15 cellular contexts compared by ENCODE assay signal in genomic region chr10:14723052-14723689, GRCh38. TPM values are rescaled to one million over a fixed set of nuclear protein-coding genes. Genes with fewer than 3 reads are reported as not detected.
DNase-seq lines count a peak whose midpoint lies in the region; ATAC-seq lines count a peak whose summit lies in the region.
"Had no signal": no experiment of that assay in that cellular context is flagged by ENCODE, and none has a peak within 500 bp of the region (broad histone marks: within the 10 kb centered on the region; RNA-seq: fewer than 3 reads in every experiment).

No MANE protein-coding gene starts in this region.

- H3K4me3 ChIP-seq in right cardiac atrium (ENCODE audit: low read length), result no peak overlapping the region
- H3K4me3 ChIP-seq: colonic mucosa, heart left ventricle had no signal

- CTCF ChIA-PET in activated CD4-positive, alpha-beta T cell treated with anti-CD3 and anti-CD28 coated beads, Interleukin-2, amount 10 ng/mL, durations not matched to agents 7 days and 5 days (lab: Charles Lee), result interaction anchor here (0.9 kb wide), 1 partner anchor 12 kb away, joined by 3 read pairs; no protein-coding TSS in a partner anchor

- peaks cover 35% of the 10 kb centered on the region for H3K4me1 Mint-ChIP-seq in activated CD4-positive, alpha-beta T cell treated with anti-CD3 and anti-CD28 coated beads, Interleukin-2, amount 10 ng/mL, durations not matched to agents 7 days and 5 days

- POLR2A ChIA-PET in activated CD4-positive, alpha-beta T cell treated with anti-CD3 and anti-CD28 coated beads, Interleukin-2, amount 10 ng/mL, durations not matched to agents 7 days and 5 days (lab: Charles Lee), result no interaction called here

- H3K36me3 Mint-ChIP-seq in activated CD4-positive, alpha-beta T cell treated with anti-CD3 and anti-CD28 coated beads, Interleukin-2, amount 10 ng/mL, durations not matched to agents 7 days and 5 days (ENCODE audit: low read depth), result no peaks in the 10 kb centered on the region
- H3K36me3 Mint-ChIP-seq in activated naive CD4-positive, alpha-beta T cell treated with anti-CD3 and anti-CD28 coated beads, Interleukin-2, amount 50 U/mL, for 72 hours, result peaks cover 0 to 7% of the 10 kb centered on the region in 2 donors

- WGBS in right cardiac atrium, result 74% methylated on average over 5 of the region's 5 CpGs

- no peak overlapping the region for H3K27ac ChIP-seq in right cardiac atrium (ENCODE audit: low read length)
- H3K27ac ChIP-seq: 22Rv1, colonic mucosa, heart left ventricle, KMS-11 had no signal

- H3K27me3 Mint-ChIP-seq in activated CD4-positive, alpha-beta T cell treated with anti-CD3 and anti-CD28 coated beads, Interleukin-2, amount 10 ng/mL, durations not matched to agents 7 days and 5 days, result no peaks in the 10 kb centered on the region
- H3K27me3 Mint-ChIP-seq: progenitor cell of endocrine pancreas had no signal

- DNase-seq in NCI-H82 (lab: John Stamatoyannopoulos, UW) (peak; percentile 22), NCI-H82 treated with DMSO at 0.1 percent for 48 hours (lab: John Stamatoyannopoulos, UW; ENCODE audit: unreplicated experiment) (no peak), right cardiac atrium (no peak), NCI-H1436 treated with DMSO at 0.1 percent for 48 hours (lab: John Stamatoyannopoulos, UW) (no peak), RPMI8226 (no peak)
- peak; percentile 46 for DNase-seq in activated CD4-positive, alpha-beta T cell treated with anti-CD3 and anti-CD28 coated beads, Interleukin-2, amount 10 ng/mL, durations not matched to agents 7 days and 5 days
- no peak for DNase-seq in activated naive CD4-positive, alpha-beta T cell treated with anti-CD3 and anti-CD28 coated beads, Interleukin-2, amount 50 U/mL, for 72 hours (ENCODE audit: low spot score in 2 of 2)
- DNase-seq in stimulated activated CD8-positive, alpha-beta memory T cell treated with anti-CD3 and anti-CD28 coated beads, Interleukin-7, amount 100 ng/mL, for 4 hours (ENCODE audit: low read depth in 2 of 2), result peak; percentile 1 to 5
- DNase-seq: aorta, colonic mucosa, heart left ventricle, NCI-H524 treated with DMSO at 0.1 percent for 48 hours had no signal

- H3K4me1 ChIP-seq in right cardiac atrium (ENCODE audit: control insufficient read depth, insufficient read depth, low read length), result no peaks in the 10 kb centered on the region
- H3K4me1 ChIP-seq: colonic mucosa, heart left ventricle had no signal

- H3K4me3 Mint-ChIP-seq in activated CD4-positive, alpha-beta T cell treated with anti-CD3 and anti-CD28 coated beads, Interleukin-2, amount 10 ng/mL, durations not matched to agents 7 days and 5 days, result no peak overlapping the region

- peaks cover 13% of the 10 kb centered on the region for H3K9me3 Mint-ChIP-seq in activated CD4-positive, alpha-beta T cell treated with anti-CD3 and anti-CD28 coated beads, Interleukin-2, amount 10 ng/mL, durations not matched to agents 7 days and 5 days
- H3K9me3 Mint-ChIP-seq in activated naive CD4-positive, alpha-beta T cell treated with anti-CD3 and anti-CD28 coated beads, Interleukin-2, amount 50 U/mL, for 72 hours, result peaks cover 0 to 15% of the 10 kb centered on the region in 2 donors

- H3K27ac Mint-ChIP-seq in activated CD4-positive, alpha-beta T cell treated with anti-CD3 and anti-CD28 coated beads, Interleukin-2, amount 10 ng/mL, durations not matched to agents 7 days and 5 days, result peak overlapping the region; percentile 73
- peak overlapping the region; percentile 29 to 83 for H3K27ac Mint-ChIP-seq in activated naive CD4-positive, alpha-beta T cell treated with anti-CD3 and anti-CD28 coated beads, Interleukin-2, amount 50 U/mL, for 72 hours
- H3K27ac Mint-ChIP-seq: progenitor cell of endocrine pancreas had no signal

- intact Hi-C loops in right cardiac atrium (cut with DNase I), result no loop called here

- no peaks in the 10 kb centered on the region for H3K9me3 ChIP-seq in right cardiac atrium (ENCODE audit: control insufficient read depth, low read length)
- H3K9me3 ChIP-seq: colonic mucosa had no signal

- ATAC-seq in activated naive CD4-positive, alpha-beta T cell treated with anti-CD3 and anti-CD28 coated beads, Interleukin-2, amount 50 U/mL, for 72 hours, result peak; percentile 41 to 96
- ATAC-seq in right cardiac atrium, result no peak
- ATAC-seq: heart left ventricle had no signal

- H3K27me3 ChIP-seq in right cardiac atrium (ENCODE audit: control insufficient read depth, insufficient read depth), result no peaks in the 10 kb centered on the region
- H3K27me3 ChIP-seq: colonic mucosa had no signal

RNA-seq across cellular contexts. Expression of gene FAM107B, which starts 51.5 kb away (rescaled TPM):
- 100 to 1,000 TPM; 180 to 220 TPM for total RNA-seq in activated CD4-positive, alpha-beta T cell treated with anti-CD3 and anti-CD28 coated beads, Interleukin-2, amount 10 ng/mL, durations not matched to agents 7 days and 5 days
- 100 to 1,000 TPM; 108 to 188 TPM for total RNA-seq in activated naive CD4-positive, alpha-beta T cell treated with anti-CD3 and anti-CD28 coated beads, Interleukin-2, amount 50 U/mL, for 72 hours
- total RNA-seq in right cardiac atrium, result 10 to 100 TPM in 2 of 4 donors, 1 to 10 TPM in 2; 7.5 to 18.7 (median 10.0) TPM
- polyA plus RNA-seq in right cardiac atrium, result 4.3 TPM

Comparison
In these comparisons a context has a peak if more than half of its experiments do, and no peak if none do; other contexts are left out.
1. DNase-seq: peak in NCI-H82 (single experiment), activated CD4-positive, alpha-beta T cell treated with anti-CD3 and anti-CD28 coated beads, Interleukin-2, amount 10 ng/mL, durations not matched to agents 7 days and 5 days (single experiment) and stimulated activated CD8-positive, alpha-beta memory T cell treated with anti-CD3 and anti-CD28 coated beads, Interleukin-7, amount 100 ng/mL, for 4 hours (2 of 2); none in NCI-H82 treated with DMSO at 0.1 percent for 48 hours (single experiment), activated naive CD4-positive, alpha-beta T cell treated with anti-CD3 and anti-CD28 coated beads, Interleukin-2, amount 50 U/mL, for 72 hours (0 of 2), right cardiac atrium (0 of 3), NCI-H1436 treated with DMSO at 0.1 percent for 48 hours (single experiment) and RPMI8226 (single experiment).
2. ATAC-seq: peak in activated naive CD4-positive, alpha-beta T cell treated with anti-CD3 and anti-CD28 coated beads, Interleukin-2, amount 50 U/mL, for 72 hours (2 of 2); none in right cardiac atrium (0 of 2).
3. RNA of gene FAM107B, which starts 51.5 kb away (total RNA-seq): 180 to 220 TPM in activated CD4-positive, alpha-beta T cell treated with anti-CD3 and anti-CD28 coated beads, Interleukin-2, amount 10 ng/mL, durations not matched to agents 7 days and 5 days and 108 to 188 TPM in activated naive CD4-positive, alpha-beta T cell treated with anti-CD3 and anti-CD28 coated beads, Interleukin-2, amount 50 U/mL, for 72 hours; 7.5 to 18.7 TPM in right cardiac atrium; every median in the first group is over 4 times any median in the second.